Comparison of ENCODE assay signal across 1 cellular context in genomic region chr5:149043641-149044040, GRCh38.
TF ChIP-seq lines count a peak whose summit lies in the region.

No MANE protein-coding gene starts in this region.

TF ChIP-seq in SK-N-SH treated with all-trans-retinoic acid at 6 μM for 48 hours, 23 proteins besides CTCF, POLR2A, EP300 and RAD21 (continued from another document):
- no peak for TF ChIP-seq TOX (CRISPR knock-in tag; IDR thresholded peaks at IDR 0.05; ENCODE audit: borderline replicate concordance)
- peak; percentile 70 for TF ChIP-seq ISL1 (CRISPR knock-in tag; IDR thresholded peaks at IDR 0.05)
- no peak for TF ChIP-seq PATZ1 (CRISPR knock-in tag; IDR thresholded peaks at IDR 0.05; ENCODE audit: borderline replicate concordance)
- TF ChIP-seq ZFP30 (CRISPR knock-in tag; IDR thresholded peaks at IDR 0.05) = no peak
- TF ChIP-seq ZFP3 (CRISPR knock-in tag; IDR thresholded peaks at IDR 0.05) = 0 out of 2 replicates have a peak, but pooled peaks have one; percentile 25
- TF ChIP-seq ZC3H10 (CRISPR knock-in tag; IDR thresholded peaks at IDR 0.05) = no peak
- TF ChIP-seq TCF4 (CRISPR knock-in tag; IDR thresholded peaks at IDR 0.05; ENCODE audit: borderline replicate concordance) = no peak
- no peak for TF ChIP-seq ZNF70 (CRISPR knock-in tag; IDR thresholded peaks at IDR 0.05)
- TF ChIP-seq ESRRG (CRISPR knock-in tag; IDR thresholded peaks at IDR 0.05) = no peak
- TF ChIP-seq, protein P1, sequence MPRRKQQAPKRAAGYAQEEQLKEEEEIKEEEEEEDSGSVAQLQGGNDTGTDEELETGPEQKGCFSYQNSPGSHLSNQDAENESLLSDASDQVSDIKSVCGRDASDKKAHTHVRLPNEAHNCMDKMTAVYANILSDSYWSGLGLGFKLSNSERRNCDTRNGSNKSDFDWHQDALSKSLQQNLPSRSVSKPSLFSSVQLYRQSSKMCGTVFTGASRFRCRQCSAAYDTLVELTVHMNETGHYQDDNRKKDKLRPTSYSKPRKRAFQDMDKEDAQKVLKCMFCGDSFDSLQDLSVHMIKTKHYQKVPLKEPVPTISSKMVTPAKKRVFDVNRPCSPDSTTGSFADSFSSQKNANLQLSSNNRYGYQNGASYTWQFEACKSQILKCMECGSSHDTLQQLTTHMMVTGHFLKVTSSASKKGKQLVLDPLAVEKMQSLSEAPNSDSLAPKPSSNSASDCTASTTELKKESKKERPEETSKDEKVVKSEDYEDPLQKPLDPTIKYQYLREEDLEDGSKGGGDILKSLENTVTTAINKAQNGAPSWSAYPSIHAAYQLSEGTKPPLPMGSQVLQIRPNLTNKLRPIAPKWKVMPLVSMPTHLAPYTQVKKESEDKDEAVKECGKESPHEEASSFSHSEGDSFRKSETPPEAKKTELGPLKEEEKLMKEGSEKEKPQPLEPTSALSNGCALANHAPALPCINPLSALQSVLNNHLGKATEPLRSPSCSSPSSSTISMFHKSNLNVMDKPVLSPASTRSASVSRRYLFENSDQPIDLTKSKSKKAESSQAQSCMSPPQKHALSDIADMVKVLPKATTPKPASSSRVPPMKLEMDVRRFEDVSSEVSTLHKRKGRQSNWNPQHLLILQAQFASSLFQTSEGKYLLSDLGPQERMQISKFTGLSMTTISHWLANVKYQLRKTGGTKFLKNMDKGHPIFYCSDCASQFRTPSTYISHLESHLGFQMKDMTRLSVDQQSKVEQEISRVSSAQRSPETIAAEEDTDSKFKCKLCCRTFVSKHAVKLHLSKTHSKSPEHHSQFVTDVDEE (CRISPR knock-in tag; IDR thresholded peaks at IDR 0.05) = peak; percentile 42; the same call in 1 of the 2 replicates
TF ChIP-seq in SK-N-SH treated with all-trans-retinoic acid at 6 μM for 48 hours: peak in this region for 4.
